Comparison of ENCODE assay signal across 8 cellular contexts in the genomic region with DNA sequence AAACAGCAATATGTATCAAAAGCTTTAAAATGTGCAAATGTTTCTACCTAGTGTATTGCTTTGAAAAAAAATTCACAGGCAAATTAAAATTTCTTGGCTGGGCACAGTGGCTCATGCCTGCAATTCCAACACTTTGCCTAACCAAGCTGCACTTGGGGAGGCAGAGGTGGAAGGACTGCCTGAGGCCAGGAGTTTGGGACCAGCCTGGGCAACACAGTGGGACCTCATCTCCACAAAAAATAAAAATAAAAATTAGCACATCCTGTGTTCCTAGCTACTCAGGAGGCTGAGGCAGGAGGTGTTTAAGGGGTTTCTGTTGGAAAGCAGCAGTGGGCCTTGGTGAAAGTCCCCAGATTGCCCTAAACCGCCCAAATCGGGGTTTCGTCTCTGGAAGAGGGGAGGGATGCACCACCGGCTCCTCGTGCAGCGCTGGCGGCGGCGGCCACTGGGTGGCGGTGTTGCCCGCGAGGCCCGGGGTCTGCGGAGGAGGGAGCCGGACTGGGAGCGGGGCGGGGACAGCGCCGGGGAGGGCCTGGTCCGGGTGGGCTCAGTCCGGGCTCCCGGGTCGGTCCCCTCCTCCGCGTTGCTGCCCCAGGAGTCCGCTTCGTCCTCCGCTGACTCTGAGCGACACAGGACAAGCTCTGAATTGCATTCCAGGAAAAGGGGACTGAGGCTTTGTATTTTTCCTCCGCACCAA.
A peak's percentile ranks its signal among the peaks of the same experiment; 100 is the strongest.
DNase-seq lines count a peak whose midpoint lies in the region; ATAC-seq and TF ChIP-seq lines count a peak whose summit lies in the region.

No MANE protein-coding gene starts in this region.

- H3K36me3 ChIP-seq in ACC112 (ENCODE audit: insufficient read depth, low read length), result no peaks in the 10 kb centered on the region
- no peaks in the 10 kb centered on the region for H3K36me3 ChIP-seq in SJCRH30
- no peaks in the 10 kb centered on the region for H3K36me3 ChIP-seq in adrenal gland (replicated peaks in 1 of 2)

- intact Hi-C loops in adrenal gland (cut with DNase I), result no loop called here
- intact Hi-C loops in right cardiac atrium (cut with DNase I), result loop anchor here in 1 of 4 donors (5.0 kb wide), 1 partner anchor 72 kb away; no protein-coding TSS in a partner anchor

- peaks cover 3% of the 10 kb centered on the region for H3K4me1 Mint-ChIP-seq in progenitor cell of endocrine pancreas (ENCODE audit: low read depth)

- no peaks in the 10 kb centered on the region for H3K9me3 ChIP-seq in SJCRH30 (replicated peaks)
- no peaks in the 10 kb centered on the region for H3K9me3 ChIP-seq in adrenal gland (replicated peaks in 1 of 3)
- H3K9me3 ChIP-seq in right cardiac atrium (ENCODE audit: control insufficient read depth, low read length), result no peaks in the 10 kb centered on the region

- peaks cover 4% of the 10 kb centered on the region for H3K9me3 Mint-ChIP-seq in progenitor cell of endocrine pancreas (ENCODE audit: low read depth)

- TF ChIP-seq POLR2A in adrenal gland (IDR thresholded peaks at IDR 0.05), result no peak

- peak overlapping the region; percentile 94 for H2AFZ ChIP-seq in ACC112 (ENCODE audit: low read length, unreplicated experiment)

- 0 to 1% (median 0%) methylated on average over 4 to 30 of the region's 30 CpGs for WGBS in adrenal gland, 4 donors
- under 1% methylated on average over 30 of the region's 30 CpGs for WGBS in right cardiac atrium

- no peaks in the 10 kb centered on the region for H3K79me2 ChIP-seq in ACC112 (ENCODE audit: control insufficient read depth, insufficient read depth, low read length, unreplicated experiment)

- no peak overlapping the region for H3K27ac Mint-ChIP-seq in progenitor cell of endocrine pancreas

- ATAC-seq in GM18502 (IDR thresholded peaks at IDR 0.05; ENCODE audit: poor library complexity, unreplicated experiment) (peak; percentile 92), HG03097 (IDR thresholded peaks at IDR 0.05; ENCODE audit: low FRiP score, unreplicated experiment) (peak; percentile 90), right cardiac atrium (peak; percentile 95)

- peak overlapping the region; percentile 69 for H3K4me3 Mint-ChIP-seq in progenitor cell of endocrine pancreas (ENCODE audit: low read depth)

- H3K4me3 ChIP-seq in ACC112 (ENCODE audit: low read depth, low read length) (peak overlapping the region; percentile 75), SJCRH30 (no peak overlapping the region), adrenal gland (peak overlapping the region in 2 of 4 donors; percentile 5 to 48), right cardiac atrium (ENCODE audit: low read length) (peak overlapping the region; percentile 65)

- H3K27ac ChIP-seq in ACC112 (ENCODE audit: low read depth, low read length) (no peak overlapping the region), SJCRH30 (no peak overlapping the region), adrenal gland (no peak overlapping the region), right cardiac atrium (ENCODE audit: low read length) (no peak overlapping the region)

- no peaks in the 10 kb centered on the region for H3K4me1 ChIP-seq in ACC112 (ENCODE audit: control insufficient read depth, insufficient read depth, low read length, unreplicated experiment)
- no peaks in the 10 kb centered on the region for H3K4me1 ChIP-seq in SJCRH30
- H3K4me1 ChIP-seq in adrenal gland (replicated peaks in 1 of 2), result peaks cover 0 to 4% of the 10 kb centered on the region in 2 donors
- no peaks in the 10 kb centered on the region for H3K4me1 ChIP-seq in right cardiac atrium (ENCODE audit: control insufficient read depth, insufficient read depth, low read length)

- H3K36me3 Mint-ChIP-seq in progenitor cell of endocrine pancreas (ENCODE audit: insufficient read depth), result no peaks in the 10 kb centered on the region

- DNase-seq in SJCRH30 (peak; percentile 44 to 58), adrenal gland (peak; percentile 31 to 69 (median 58)), right cardiac atrium (peak; percentile 57 to 87 (median 87)), progenitor cell of endocrine pancreas (ENCODE audit: low spot score, unreplicated experiment) (peak; percentile 87), NCI-H1417 treated with DMSO at 0.1 percent for 48 hours (lab: John Stamatoyannopoulos, UW) (no peak)

- peaks cover 55% of the 10 kb centered on the region for H3K27me3 Mint-ChIP-seq in progenitor cell of endocrine pancreas

- TF ChIP-seq CTCF in adrenal gland (IDR thresholded peaks at IDR 0.05) (peak; percentile 44 to 86 (median 73)), progenitor cell of endocrine pancreas (IDR thresholded peaks at IDR 0.05; ENCODE audit: unreplicated experiment) (peak; percentile 96)

- peaks cover 6% of the 10 kb centered on the region for H3K27me3 ChIP-seq in ACC112 (ENCODE audit: insufficient read depth, low read length)
- no peaks in the 10 kb centered on the region for H3K27me3 ChIP-seq in SJCRH30
- H3K27me3 ChIP-seq in adrenal gland, result peaks cover 14% of the 10 kb centered on the region
- no peaks in the 10 kb centered on the region for H3K27me3 ChIP-seq in right cardiac atrium (ENCODE audit: control insufficient read depth, insufficient read depth)
